ENCODE assay signal across 1 cellular context in genomic region chr7:544528-545221, GRCh38.
TF ChIP-seq lines count a peak whose summit lies in the region.

No MANE protein-coding gene starts in this region.

TF ChIP-seq in HepG2, 621 proteins besides CTCF, POLR2A, EP300 and RAD21:
- TF ChIP-seq ZNF768 (CRISPR knock-in tag; IDR thresholded peaks at IDR 0.05) (peak; percentile 98), ZNF770 (CRISPR knock-in tag; IDR thresholded peaks at IDR 0.05) (peak; percentile 73), ZNF776 (CRISPR knock-in tag; IDR thresholded peaks at IDR 0.05) (no peak), ZNF414 (CRISPR knock-in tag; IDR thresholded peaks at IDR 0.05) (no peak), NR2F2 (IDR thresholded peaks at IDR 0.05; ENCODE audit: borderline replicate concordance, low read depth) (no peak), PBX2 (CRISPR knock-in tag; IDR thresholded peaks at IDR 0.05) (no peak)
TF ChIP-seq in HepG2: peak in this region for 2.
